2 cellular contexts compared by ENCODE assay signal in the genomic region with DNA sequence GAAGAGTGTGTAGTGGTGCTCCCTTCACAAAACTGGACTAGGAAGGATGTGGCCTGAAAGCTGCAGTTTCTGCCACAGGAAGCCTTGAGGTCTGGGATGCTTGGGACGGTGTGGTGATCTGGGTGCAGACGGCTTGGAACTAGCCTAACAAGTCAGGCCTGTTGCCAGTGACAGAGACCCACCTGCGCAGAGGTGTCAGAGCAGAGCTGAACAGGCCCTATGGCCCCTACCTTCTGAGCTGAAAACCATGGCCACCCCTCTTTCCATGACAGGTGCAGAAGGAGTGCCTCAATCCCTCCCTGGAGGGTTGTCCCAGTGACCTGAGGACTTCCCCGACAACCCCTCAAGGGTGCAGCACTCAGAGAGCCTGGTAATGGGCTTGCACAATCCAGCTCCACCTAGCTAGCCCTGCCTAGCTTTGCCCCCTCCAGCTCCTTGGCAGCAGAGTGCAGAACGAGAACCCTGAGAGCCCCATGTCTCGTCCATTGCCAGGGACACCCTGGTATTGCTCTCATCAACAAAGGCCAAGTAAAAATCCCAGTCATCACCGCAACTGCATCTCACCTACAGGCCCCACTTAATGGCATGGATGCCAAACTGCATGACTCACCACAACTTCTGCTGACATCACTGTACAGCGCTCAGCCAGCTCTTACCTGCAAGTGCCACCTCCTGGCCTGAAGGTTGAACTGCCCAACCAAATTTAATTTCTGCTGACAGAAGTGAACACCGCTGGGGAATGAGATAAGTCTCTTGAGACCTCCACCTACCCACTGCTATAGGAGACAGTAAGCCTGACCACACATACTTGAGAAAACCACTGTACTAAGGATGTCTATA.
TF ChIP-seq lines count a peak whose summit lies in the region.

No MANE protein-coding gene starts in this region.

TF ChIP-seq in A549, 52 proteins besides CTCF, POLR2A, EP300 and RAD21:
- TF ChIP-seq JUN (IDR thresholded peaks at IDR 0.05) (no peak), RARB (CRISPR knock-in tag; IDR thresholded peaks at IDR 0.05) (no peak), NFE2L2 (conservative IDR thresholded peaks at IDR 0.05; ENCODE audit: low read length) (no peak), FOSL2 (IDR thresholded peaks at IDR 0.05) (no peak), FOSL2 (CRISPR knock-in tag; IDR thresholded peaks at IDR 0.05) (peak; percentile 55; the same call in 1 of the 2 replicates), MAFK (IDR thresholded peaks at IDR 0.05; ENCODE audit: partially characterized antibody) (peak; percentile 25), CEBPB (IDR thresholded peaks at IDR 0.05) (no peak), NPAS2 (CRISPR knock-in tag; IDR thresholded peaks at IDR 0.05; ENCODE audit: borderline replicate concordance) (no peak), FOXS1 (CRISPR knock-in tag; IDR thresholded peaks at IDR 0.05) (no peak), CBX2 (IDR thresholded peaks at IDR 0.05; ENCODE audit: borderline replicate concordance, low read depth) (no peak)

TF ChIP-seq in GM23338, 12 proteins besides CTCF, POLR2A, EP300 and RAD21:
- no peak for TF ChIP-seq POLR2AphosphoS5 (IDR thresholded peaks at IDR 0.05; ENCODE audit: low read depth)
- no peak for TF ChIP-seq EZH2 (IDR thresholded peaks at IDR 0.05; ENCODE audit: low read depth, unreplicated experiment)
- TF ChIP-seq, protein P1, sequence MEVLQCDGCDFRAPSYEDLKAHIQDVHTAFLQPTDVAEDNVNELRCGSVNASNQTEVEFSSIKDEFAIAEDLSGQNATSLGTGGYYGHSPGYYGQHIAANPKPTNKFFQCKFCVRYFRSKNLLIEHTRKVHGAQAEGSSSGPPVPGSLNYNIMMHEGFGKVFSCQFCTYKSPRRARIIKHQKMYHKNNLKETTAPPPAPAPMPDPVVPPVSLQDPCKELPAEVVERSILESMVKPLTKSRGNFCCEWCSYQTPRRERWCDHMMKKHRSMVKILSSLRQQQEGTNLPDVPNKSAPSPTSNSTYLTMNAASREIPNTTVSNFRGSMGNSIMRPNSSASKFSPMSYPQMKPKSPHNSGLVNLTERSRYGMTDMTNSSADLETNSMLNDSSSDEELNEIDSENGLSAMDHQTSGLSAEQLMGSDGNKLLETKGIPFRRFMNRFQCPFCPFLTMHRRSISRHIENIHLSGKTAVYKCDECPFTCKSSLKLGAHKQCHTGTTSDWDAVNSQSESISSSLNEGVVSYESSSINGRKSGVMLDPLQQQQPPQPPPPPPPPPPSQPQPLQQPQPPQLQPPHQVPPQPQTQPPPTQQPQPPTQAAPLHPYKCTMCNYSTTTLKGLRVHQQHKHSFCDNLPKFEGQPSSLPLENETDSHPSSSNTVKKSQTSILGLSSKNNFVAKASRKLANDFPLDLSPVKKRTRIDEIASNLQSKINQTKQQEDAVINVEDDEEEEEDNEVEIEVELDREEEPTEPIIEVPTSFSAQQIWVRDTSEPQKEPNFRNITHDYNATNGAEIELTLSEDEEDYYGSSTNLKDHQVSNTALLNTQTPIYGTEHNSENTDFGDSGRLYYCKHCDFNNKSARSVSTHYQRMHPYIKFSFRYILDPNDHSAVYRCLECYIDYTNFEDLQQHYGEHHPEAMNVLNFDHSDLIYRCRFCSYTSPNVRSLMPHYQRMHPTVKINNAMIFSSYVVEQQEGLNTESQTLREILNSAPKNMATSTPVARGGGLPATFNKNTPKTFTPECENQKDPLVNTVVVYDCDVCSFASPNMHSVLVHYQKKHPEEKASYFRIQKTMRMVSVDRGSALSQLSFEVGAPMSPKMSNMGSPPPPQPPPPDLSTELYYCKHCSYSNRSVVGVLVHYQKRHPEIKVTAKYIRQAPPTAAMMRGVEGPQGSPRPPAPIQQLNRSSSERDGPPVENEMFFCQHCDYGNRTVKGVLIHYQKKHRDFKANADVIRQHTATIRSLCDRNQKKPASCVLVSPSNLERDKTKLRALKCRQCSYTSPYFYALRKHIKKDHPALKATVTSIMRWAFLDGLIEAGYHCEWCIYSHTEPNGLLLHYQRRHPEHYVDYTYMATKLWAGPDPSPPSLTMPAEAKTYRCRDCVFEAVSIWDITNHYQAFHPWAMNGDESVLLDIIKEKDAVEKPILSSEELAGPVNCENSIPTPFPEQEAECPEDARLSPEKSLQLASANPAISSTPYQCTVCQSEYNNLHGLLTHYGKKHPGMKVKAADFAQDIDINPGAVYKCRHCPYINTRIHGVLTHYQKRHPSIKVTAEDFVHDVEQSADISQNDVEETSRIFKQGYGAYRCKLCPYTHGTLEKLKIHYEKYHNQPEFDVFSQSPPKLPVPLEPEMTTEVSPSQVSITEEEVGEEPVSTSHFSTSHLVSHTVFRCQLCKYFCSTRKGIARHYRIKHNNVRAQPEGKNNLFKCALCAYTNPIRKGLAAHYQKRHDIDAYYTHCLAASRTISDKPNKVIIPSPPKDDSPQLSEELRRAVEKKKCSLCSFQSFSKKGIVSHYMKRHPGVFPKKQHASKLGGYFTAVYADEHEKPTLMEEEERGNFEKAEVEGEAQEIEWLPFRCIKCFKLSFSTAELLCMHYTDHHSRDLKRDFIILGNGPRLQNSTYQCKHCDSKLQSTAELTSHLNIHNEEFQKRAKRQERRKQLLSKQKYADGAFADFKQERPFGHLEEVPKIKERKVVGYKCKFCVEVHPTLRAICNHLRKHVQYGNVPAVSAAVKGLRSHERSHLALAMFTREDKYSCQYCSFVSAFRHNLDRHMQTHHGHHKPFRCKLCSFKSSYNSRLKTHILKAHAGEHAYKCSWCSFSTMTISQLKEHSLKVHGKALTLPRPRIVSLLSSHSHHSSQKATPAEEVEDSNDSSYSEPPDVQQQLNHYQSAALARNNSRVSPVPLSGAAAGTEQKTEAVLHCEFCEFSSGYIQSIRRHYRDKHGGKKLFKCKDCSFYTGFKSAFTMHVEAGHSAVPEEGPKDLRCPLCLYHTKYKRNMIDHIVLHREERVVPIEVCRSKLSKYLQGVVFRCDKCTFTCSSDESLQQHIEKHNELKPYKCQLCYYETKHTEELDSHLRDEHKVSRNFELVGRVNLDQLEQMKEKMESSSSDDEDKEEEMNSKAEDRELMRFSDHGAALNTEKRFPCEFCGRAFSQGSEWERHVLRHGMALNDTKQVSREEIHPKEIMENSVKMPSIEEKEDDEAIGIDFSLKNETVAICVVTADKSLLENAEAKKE (CRISPR knock-in tag; IDR thresholded peaks at IDR 0.05) = peak; percentile 37; the same call in 1 of the 2 replicates
- TF ChIP-seq CREB1 (CRISPR knock-in tag; IDR thresholded peaks at IDR 0.05; ENCODE audit: low read depth) = peak; percentile 83
- TF ChIP-seq ZNF331 (CRISPR knock-in tag; IDR thresholded peaks at IDR 0.05; ENCODE audit: low read depth) = no peak
- TF ChIP-seq, protein P2, sequence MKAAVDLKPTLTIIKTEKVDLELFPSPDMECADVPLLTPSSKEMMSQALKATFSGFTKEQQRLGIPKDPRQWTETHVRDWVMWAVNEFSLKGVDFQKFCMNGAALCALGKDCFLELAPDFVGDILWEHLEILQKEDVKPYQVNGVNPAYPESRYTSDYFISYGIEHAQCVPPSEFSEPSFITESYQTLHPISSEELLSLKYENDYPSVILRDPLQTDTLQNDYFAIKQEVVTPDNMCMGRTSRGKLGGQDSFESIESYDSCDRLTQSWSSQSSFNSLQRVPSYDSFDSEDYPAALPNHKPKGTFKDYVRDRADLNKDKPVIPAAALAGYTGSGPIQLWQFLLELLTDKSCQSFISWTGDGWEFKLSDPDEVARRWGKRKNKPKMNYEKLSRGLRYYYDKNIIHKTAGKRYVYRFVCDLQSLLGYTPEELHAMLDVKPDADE (IDR thresholded peaks at IDR 0.05) = no peak
- TF ChIP-seq STAT1 (IDR thresholded peaks at IDR 0.05; ENCODE audit: unreplicated experiment) = no peak
- no peak for TF ChIP-seq JUNB (IDR thresholded peaks at IDR 0.05; ENCODE audit: unreplicated experiment)
- TF ChIP-seq NANOG (IDR thresholded peaks at IDR 0.05; ENCODE audit: borderline replicate concordance) = no peak
- TF ChIP-seq EZH2phosphoT487 (IDR thresholded peaks at IDR 0.05; ENCODE audit: unreplicated experiment) = no peak
- TF ChIP-seq, protein P3, sequence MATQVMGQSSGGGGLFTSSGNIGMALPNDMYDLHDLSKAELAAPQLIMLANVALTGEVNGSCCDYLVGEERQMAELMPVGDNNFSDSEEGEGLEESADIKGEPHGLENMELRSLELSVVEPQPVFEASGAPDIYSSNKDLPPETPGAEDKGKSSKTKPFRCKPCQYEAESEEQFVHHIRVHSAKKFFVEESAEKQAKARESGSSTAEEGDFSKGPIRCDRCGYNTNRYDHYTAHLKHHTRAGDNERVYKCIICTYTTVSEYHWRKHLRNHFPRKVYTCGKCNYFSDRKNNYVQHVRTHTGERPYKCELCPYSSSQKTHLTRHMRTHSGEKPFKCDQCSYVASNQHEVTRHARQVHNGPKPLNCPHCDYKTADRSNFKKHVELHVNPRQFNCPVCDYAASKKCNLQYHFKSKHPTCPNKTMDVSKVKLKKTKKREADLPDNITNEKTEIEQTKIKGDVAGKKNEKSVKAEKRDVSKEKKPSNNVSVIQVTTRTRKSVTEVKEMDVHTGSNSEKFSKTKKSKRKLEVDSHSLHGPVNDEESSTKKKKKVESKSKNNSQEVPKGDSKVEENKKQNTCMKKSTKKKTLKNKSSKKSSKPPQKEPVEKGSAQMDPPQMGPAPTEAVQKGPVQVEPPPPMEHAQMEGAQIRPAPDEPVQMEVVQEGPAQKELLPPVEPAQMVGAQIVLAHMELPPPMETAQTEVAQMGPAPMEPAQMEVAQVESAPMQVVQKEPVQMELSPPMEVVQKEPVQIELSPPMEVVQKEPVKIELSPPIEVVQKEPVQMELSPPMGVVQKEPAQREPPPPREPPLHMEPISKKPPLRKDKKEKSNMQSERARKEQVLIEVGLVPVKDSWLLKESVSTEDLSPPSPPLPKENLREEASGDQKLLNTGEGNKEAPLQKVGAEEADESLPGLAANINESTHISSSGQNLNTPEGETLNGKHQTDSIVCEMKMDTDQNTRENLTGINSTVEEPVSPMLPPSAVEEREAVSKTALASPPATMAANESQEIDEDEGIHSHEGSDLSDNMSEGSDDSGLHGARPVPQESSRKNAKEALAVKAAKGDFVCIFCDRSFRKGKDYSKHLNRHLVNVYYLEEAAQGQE (IDR thresholded peaks at IDR 0.05; ENCODE audit: unreplicated experiment) = no peak
- TF ChIP-seq ZNF114 (CRISPR knock-in tag; IDR thresholded peaks at IDR 0.05) = no peak
TF ChIP-seq in GM23338: peak in this region for 2.
